8 cellular contexts compared by ENCODE assay signal in genomic region chr7:120554960-120555571, GRCh38.
DNase-seq lines count a peak whose midpoint lies in the region; ATAC-seq, FAIRE-seq and TF ChIP-seq lines count a peak whose summit lies in the region.

No MANE protein-coding gene starts in this region.

- H3K27ac ChIP-seq in kidney (ENCODE audit: low read depth in 2 of 2, low read length in 2 of 2): no peak overlapping the region

- POLR2A ChIA-PET in T-cell (lab: Charles Lee): interaction anchor here in 1 of 2 donors (0.5 kb wide), 1 partner anchor 17 kb away, joined by 3 read pairs; no protein-coding TSS in a partner anchor

- peak; percentile 58 for ATAC-seq in GM19324 (IDR thresholded peaks at IDR 0.05; ENCODE audit: low FRiP score, unreplicated experiment)
- ATAC-seq in HG03159 (IDR thresholded peaks at IDR 0.05; ENCODE audit: unreplicated experiment): peak; percentile 65
- no peak for ATAC-seq in T-cell (replicated peaks in 1 of 4)

- TF ChIP-seq CTCF in kidney (IDR thresholded peaks at IDR 0.05; ENCODE audit: borderline replicate concordance, extremely low read depth, insufficient read depth): peak; percentile 45

- H3K9ac ChIP-seq in kidney (ENCODE audit: low read length in 2 of 2): no peak overlapping the region

- H3K4me3 Mint-ChIP-seq in T-cell: no peak overlapping the region

- no peaks in the 10 kb centered on the region for H3K4me1 ChIP-seq in kidney (ENCODE audit: control insufficient read depth in 1 of 2, insufficient read depth in 1 of 2, low read depth in 1 of 2, low read length in 2 of 2)

- no peak for FAIRE-seq in kidney (lab: Jason Lieb, UNC)

- H3K36me3 ChIP-seq in kidney (ENCODE audit: control insufficient read depth in 1 of 2, insufficient read depth in 2 of 2, low read length in 2 of 2): no peaks in the 10 kb centered on the region

- no peaks in the 10 kb centered on the region for H3K9me3 ChIP-seq in kidney (ENCODE audit: control insufficient read depth in 1 of 2, low read length in 2 of 2)

- CTCF ChIA-PET in T-cell (lab: Charles Lee): no interaction called here

- H3K36me3 Mint-ChIP-seq in T-cell: no peaks in the 10 kb centered on the region

- H3K27me3 Mint-ChIP-seq in T-cell: no peaks in the 10 kb centered on the region

- H3K9me3 Mint-ChIP-seq in T-cell: peaks cover 0 to 4% (median 0%) of the 10 kb centered on the region in 3 donors

- intact Hi-C loops in kidney (cut with DNase I): no loop called here

- peak; percentile 10 for DNase-seq in DMS 273 treated with DMSO at 0.1 percent for 48 hours (lab: John Stamatoyannopoulos, UW)
- peak; percentile 55 for DNase-seq in NCI-H2171 treated with DMSO at 0.1 percent for 48 hours (lab: John Stamatoyannopoulos, UW)
- DNase-seq in astrocyte of the hippocampus (ENCODE audit: low read depth, low spot score): peak; percentile 69
- DNase-seq in kidney: no peak
- no peak for DNase-seq in putamen (ENCODE audit: low spot score)
- no peak for DNase-seq in T-cell

- H3K27ac Mint-ChIP-seq in T-cell: no peak overlapping the region

- no peak overlapping the region for H3K4me3 ChIP-seq in kidney (ENCODE audit: low read length in 2 of 2)

- no peaks in the 10 kb centered on the region for H3K4me1 Mint-ChIP-seq in T-cell

Comparison
In these comparisons a context has a peak if more than half of its experiments do, and no peak if none do; other contexts are left out.
1. DNase-seq: peak in DMS 273 treated with DMSO at 0.1 percent for 48 hours (single experiment), NCI-H2171 treated with DMSO at 0.1 percent for 48 hours (single experiment) and astrocyte of the hippocampus (single experiment); none in kidney (single experiment), putamen (single experiment) and T-cell (0 of 34).
2. ATAC-seq: peak in GM19324 (single experiment) and HG03159 (single experiment); none in T-cell (0 of 4).